Comparison of ENCODE assay signal across 17 cellular contexts in genomic region chr7:42650701-42651100, GRCh38.
"Had no signal": no experiment of that assay in that cellular context is flagged by ENCODE, and none has a peak within 500 bp of the region (broad histone marks: within the 10 kb centered on the region; RNA-seq: fewer than 3 reads in every experiment).

No MANE protein-coding gene starts in this region.

- H3K4me1 ChIP-seq: prostate gland, sigmoid colon, transverse colon had no signal

- H3K36me3 Mint-ChIP-seq: memory B cell; naive B cell; neural progenitor cell; stimulated activated effector memory CD8-positive, alpha-beta T cell treated with anti-CD3 and anti-CD28 coated beads, Interleukin-12 subunit alpha, Interleukin-12 subunit beta, amount 100 ng/mL, for 72 hours had no signal

- H3K4me3 Mint-ChIP-seq: effector memory CD8-positive, alpha-beta T cell; memory B cell; naive B cell; natural killer cell treated with Interleukin-12 subunit alpha and Interleukin-12 subunit beta and Interleukin-15 and Interleukin-18, amount 100 ng/mL, for 72 hours; neural progenitor cell; stimulated activated effector memory CD8-positive, alpha-beta T cell treated with anti-CD3 and anti-CD28 coated beads, Interleukin-12 subunit alpha, Interleukin-12 subunit beta, amount 100 ng/mL, for 72 hours had no signal

- H3K9me3 ChIP-seq: prostate gland, sigmoid colon, transverse colon had no signal

- H3K27me3 ChIP-seq: neural progenitor cell, sigmoid colon, transverse colon had no signal

- ATAC-seq: effector memory CD8-positive, alpha-beta T cell; natural killer cell treated with Interleukin-12 subunit alpha and Interleukin-12 subunit beta and Interleukin-15 and Interleukin-18, amount 100 ng/mL, for 72 hours; stimulated activated effector memory CD8-positive, alpha-beta T cell treated with anti-CD3 and anti-CD28 coated beads, Interleukin-12 subunit alpha, Interleukin-12 subunit beta, amount 100 ng/mL, for 72 hours; stimulated activated naive CD8-positive, alpha-beta T cell treated with anti-CD3 and anti-CD28 coated beads, Interleukin-15, Interleukin-2, amounts not matched to agents 100 U/mL and 50 U/mL, for 24 hours had no signal

- H3K4me3 ChIP-seq: coronary artery, lung, neural progenitor cell, prostate gland, sigmoid colon, transverse colon had no signal

- DNase-seq: dermis blood vessel endothelial cell; effector memory CD8-positive, alpha-beta T cell; erythroblast; naive B cell; right cardiac atrium; sigmoid colon; stimulated activated CD4-positive, alpha-beta T cell treated with anti-CD3 and anti-CD28 coated beads, Interleukin-2, amount 100 ng/mL, for 24 hours; stimulated activated CD4-positive, alpha-beta T cell treated with anti-CD3 and anti-CD28 coated beads, Interleukin-4, amount 100 ng/mL, for 24 hours; stimulated activated naive CD8-positive, alpha-beta T cell treated with anti-CD3 and anti-CD28 coated beads, Interleukin-15, Interleukin-2, amounts not matched to agents 100 U/mL and 50 U/mL, for 24 hours; transverse colon had no signal

- H3K27ac ChIP-seq: coronary artery, neural progenitor cell, prostate gland, sigmoid colon, transverse colon had no signal

- H3K27me3 Mint-ChIP-seq: memory B cell had no signal

- H3K4me1 Mint-ChIP-seq: memory B cell; naive B cell; stimulated activated effector memory CD8-positive, alpha-beta T cell treated with anti-CD3 and anti-CD28 coated beads, Interleukin-12 subunit alpha, Interleukin-12 subunit beta, amount 100 ng/mL, for 72 hours had no signal

- H3K36me3 ChIP-seq: neural progenitor cell, prostate gland, sigmoid colon, transverse colon had no signal

- H3K27ac Mint-ChIP-seq: effector memory CD8-positive, alpha-beta T cell; memory B cell; naive B cell; natural killer cell treated with Interleukin-12 subunit alpha and Interleukin-12 subunit beta and Interleukin-15 and Interleukin-18, amount 100 ng/mL, for 72 hours; stimulated activated effector memory CD8-positive, alpha-beta T cell treated with anti-CD3 and anti-CD28 coated beads, Interleukin-12 subunit alpha, Interleukin-12 subunit beta, amount 100 ng/mL, for 72 hours had no signal
